ENCODE assay signal across 16 cellular contexts in genomic region chr5:168165221-168165965, GRCh38.
DNase-seq lines count a peak whose midpoint lies in the region; ATAC-seq, FAIRE-seq and TF ChIP-seq lines count a peak whose summit lies in the region.
"Had no signal": no experiment of that assay in that cellular context is flagged by ENCODE, and none has a peak within 500 bp of the region (broad histone marks: within the 10 kb centered on the region; RNA-seq: fewer than 3 reads in every experiment).

No MANE protein-coding gene starts in this region.

- TF ChIP-seq CTCF in heart right ventricle (IDR thresholded peaks at IDR 0.05), result no peak
- TF ChIP-seq CTCF in kidney (IDR thresholded peaks at IDR 0.05; ENCODE audit: borderline replicate concordance, extremely low read depth, insufficient read depth), result no peak

- peaks cover 0 to 3% (median 0%) of the 10 kb centered on the region in 9 donors for H3K36me3 ChIP-seq in heart right ventricle
- no peaks in the 10 kb centered on the region for H3K36me3 ChIP-seq in kidney (ENCODE audit: control insufficient read depth in 1 of 2, insufficient read depth in 2 of 2, low read length in 2 of 2)
- H3K36me3 ChIP-seq: adrenal gland, right lobe of liver, tibial nerve had no signal

- FAIRE-seq in kidney (lab: Jason Lieb, UNC), result no peak
- FAIRE-seq in GM19239 (lab: Jason Lieb, UNC), result no peak
- FAIRE-seq: HepG2, TTC549 had no signal

- peak overlapping the region in 6 of 10 donors; percentile 0 to 41 (median 34) for H3K27ac ChIP-seq in heart right ventricle
- peak overlapping the region; percentile 5 to 60 for H3K27ac ChIP-seq in kidney (ENCODE audit: low read depth in 2 of 2, low read length in 2 of 2)
- H3K27ac ChIP-seq: adrenal gland, right lobe of liver had no signal

- peaks cover 0 to 52% (median 16%) of the 10 kb centered on the region in 9 donors for H3K4me1 ChIP-seq in heart right ventricle
- H3K4me1 ChIP-seq in kidney (ENCODE audit: control insufficient read depth in 1 of 2, insufficient read depth in 1 of 2, low read depth in 1 of 2, low read length in 2 of 2), result peaks cover 10 to 28% of the 10 kb centered on the region in 2 donors
- H3K4me1 ChIP-seq: adrenal gland, right lobe of liver had no signal

- ATAC-seq in heart right ventricle (no peak), left ventricle myocardium superior (no peak), HG03460 (IDR thresholded peaks at IDR 0.05; ENCODE audit: unreplicated experiment) (no peak), HG03442 (IDR thresholded peaks at IDR 0.05; ENCODE audit: unreplicated experiment) (no peak), GM19395 (IDR thresholded peaks at IDR 0.05; ENCODE audit: unreplicated experiment) (no peak)
- ATAC-seq: HepG2, right lobe of liver had no signal

- H3K27me3 ChIP-seq in heart right ventricle, result no peaks in the 10 kb centered on the region
- H3K27me3 ChIP-seq: adrenal gland, right lobe of liver, tibial nerve had no signal

- H3K9me3 ChIP-seq in heart right ventricle (no peaks in the 10 kb centered on the region), kidney (ENCODE audit: control insufficient read depth in 1 of 2, low read length in 2 of 2) (no peaks in the 10 kb centered on the region)
- H3K9me3 ChIP-seq: adrenal gland, right lobe of liver, tibial nerve had no signal

- H3K4me3 ChIP-seq in heart right ventricle, result no peak overlapping the region
- H3K4me3 ChIP-seq in kidney (ENCODE audit: low read length in 2 of 2), result no peak overlapping the region
- H3K4me3 ChIP-seq: adrenal gland, right lobe of liver, tibial nerve had no signal

- no peak overlapping the region for H3K9ac ChIP-seq in kidney (ENCODE audit: low read length in 2 of 2)

- intact Hi-C loops in heart right ventricle (cut with DNase I), result no loop called here
- intact Hi-C loops in left ventricle myocardium superior (cut with micrococcal nuclease), result no loop called here
- intact Hi-C loops in kidney (cut with DNase I), result no loop called here

- WGBS in heart right ventricle, 2 donors, result 29 to 35% methylated on average over 9 of the region's 9 CpGs

- DNase-seq in heart right ventricle, result no peak
- DNase-seq in left ventricle myocardium superior, result no peak
- DNase-seq in SW480 (ENCODE audit: low spot score), result peak; percentile 80
- DNase-seq in kidney, result no peak
- no peak for DNase-seq in GM19239 (ENCODE audit: insufficient read length, low spot score)
- DNase-seq: activated CD8-positive, alpha-beta memory T cell treated with anti-CD3 and anti-CD28 coated beads, Interleukin-2, amount 50 U/mL, for 4 hours; adrenal gland; GF-D8; glutamatergic neuron; right lobe of liver had no signal
